In genomic region chr11:60201334-60201733, GRCh38 we compare ENCODE assay signal across 12 cellular contexts. TPM values are rescaled to one million over a fixed set of nuclear protein-coding genes. Genes with fewer than 3 reads are reported as not detected.
"Had no signal": no experiment of that assay in that cellular context is flagged by ENCODE, and none has a peak within 500 bp of the region (broad histone marks: within the 10 kb centered on the region; RNA-seq: fewer than 3 reads in every experiment).

No MANE protein-coding gene starts in this region.

RNA-seq across cellular contexts. Expression of gene MS4A6A, which starts 18.5 kb away (rescaled TPM):
- total RNA-seq: activated B cell treated with CpG ODN at 0.5 μM for 24 hours; activated CD4-positive, alpha-beta memory T cell treated with anti-CD3 and anti-CD28 coated beads for 36 hours; activated CD4-positive, alpha-beta memory T cell treated with anti-CD3 and anti-CD28 coated beads, Interleukin-2, amount 10 ng/mL, durations not matched to agents 7 days and 5 days; activated CD4-positive, alpha-beta T cell treated with anti-CD3 and anti-CD28 coated beads for 36 hours; activated CD4-positive, alpha-beta T cell treated with anti-CD3 and anti-CD28 coated beads, Interleukin-2, amount 10 ng/mL, durations not matched to agents 7 days and 5 days; activated CD8-positive, alpha-beta memory T cell treated with anti-CD3 and anti-CD28 coated beads for 36 hours; activated CD8-positive, alpha-beta memory T cell treated with anti-CD3 and anti-CD28 coated beads, Interleukin-2, amount 10 ng/mL, durations not matched to agents 7 days and 5 days; activated CD8-positive, alpha-beta T cell treated with anti-CD3 and anti-CD28 coated beads for 36 hours; activated CD8-positive, alpha-beta T cell treated with anti-CD3 and anti-CD28 coated beads, Interleukin-2, amount 10 ng/mL, durations not matched to agents 7 days and 5 days; T-helper 1 cell treated with Interleukin-12 subunit alpha and Interleukin-12 subunit beta and Interleukin-4 antibody, amounts not matched to agents 30 ng/mL and 1 ng/mL, for 36 hours; T-helper 2 cell treated with Interferon-gamma antibody and Interleukin-4, amounts not matched to agents 100 ng/mL and 5 ng/mL, for 36 hours had no signal

RNA-seq across cellular contexts. Expression of gene MS4A4E, which starts 41.6 kb away (rescaled TPM):
- total RNA-seq: activated B cell treated with CpG ODN at 0.5 μM for 24 hours; activated CD4-positive, alpha-beta memory T cell treated with anti-CD3 and anti-CD28 coated beads for 36 hours; activated CD4-positive, alpha-beta memory T cell treated with anti-CD3 and anti-CD28 coated beads, Interleukin-2, amount 10 ng/mL, durations not matched to agents 7 days and 5 days; activated CD4-positive, alpha-beta T cell treated with anti-CD3 and anti-CD28 coated beads for 36 hours; activated CD4-positive, alpha-beta T cell treated with anti-CD3 and anti-CD28 coated beads, Interleukin-2, amount 10 ng/mL, durations not matched to agents 7 days and 5 days; activated CD8-positive, alpha-beta memory T cell treated with anti-CD3 and anti-CD28 coated beads for 36 hours; activated CD8-positive, alpha-beta memory T cell treated with anti-CD3 and anti-CD28 coated beads, Interleukin-2, amount 10 ng/mL, durations not matched to agents 7 days and 5 days; activated CD8-positive, alpha-beta T cell treated with anti-CD3 and anti-CD28 coated beads for 36 hours; activated CD8-positive, alpha-beta T cell treated with anti-CD3 and anti-CD28 coated beads, Interleukin-2, amount 10 ng/mL, durations not matched to agents 7 days and 5 days; T-helper 1 cell treated with Interleukin-12 subunit alpha and Interleukin-12 subunit beta and Interleukin-4 antibody, amounts not matched to agents 30 ng/mL and 1 ng/mL, for 36 hours; T-helper 2 cell treated with Interferon-gamma antibody and Interleukin-4, amounts not matched to agents 100 ng/mL and 5 ng/mL, for 36 hours; WTC11 had no signal
